Comparison of ENCODE assay signal across 31 cellular contexts in the genomic region with DNA sequence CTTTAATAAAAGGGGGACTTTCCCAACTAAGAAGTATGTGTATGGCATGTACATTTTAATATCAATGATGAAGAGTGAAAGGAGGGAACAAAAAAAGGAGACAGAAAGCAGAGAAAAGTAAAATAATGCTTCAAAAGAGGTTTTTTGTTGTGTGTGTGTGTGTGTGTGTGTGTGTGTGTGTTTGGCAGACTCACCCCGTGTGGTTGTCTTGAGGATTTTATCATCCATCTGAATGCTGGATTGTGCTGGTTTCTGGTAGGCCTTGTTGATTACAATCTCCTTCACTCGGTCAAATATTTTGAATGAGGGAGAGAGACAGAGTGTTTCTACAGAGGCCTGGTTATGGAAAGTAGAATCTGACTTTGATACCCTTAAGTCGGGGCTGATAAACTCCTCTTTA.
"Had no signal": no experiment of that assay in that cellular context is flagged by ENCODE, and none has a peak within 500 bp of the region (broad histone marks: within the 10 kb centered on the region; RNA-seq: fewer than 3 reads in every experiment).

No MANE protein-coding gene starts in this region.

- H3K27ac Mint-ChIP-seq: mesothelial cell of epicardium; naive B cell; natural killer cell; nephron progenitor cell; neural progenitor cell; progenitor cell of endocrine pancreas; stimulated activated naive B cell treated with anti-CD40 and anti-IgM and Interleukin-4, amounts not matched to agents 10 μg/mL and 1 μg/mL and 100 μg/mL, for 72 hours had no signal

- H3K9me3 Mint-ChIP-seq: natural killer cell; neural progenitor cell; stimulated activated naive B cell treated with anti-CD40 and anti-IgM and Interleukin-4, amounts not matched to agents 10 μg/mL and 1 μg/mL and 100 μg/mL, for 72 hours had no signal

- H2AFZ ChIP-seq: neural progenitor cell had no signal

- H3K4me3 Mint-ChIP-seq: mesothelial cell of epicardium; naive B cell; natural killer cell; nephron progenitor cell; neural progenitor cell; stimulated activated naive B cell treated with anti-CD40 and anti-IgM and Interleukin-4, amounts not matched to agents 10 μg/mL and 1 μg/mL and 100 μg/mL, for 72 hours had no signal

- H3K4me2 ChIP-seq: neural progenitor cell had no signal

- H3K9me3 ChIP-seq: left lung, lower lobe of right lung, neutrophil, stomach, testis, thyroid gland, transverse colon, upper lobe of right lung, uterus had no signal

- H3K4me1 ChIP-seq: left lung, lower lobe of right lung, neural progenitor cell, right atrium auricular region, stomach, testis, thyroid gland, transverse colon, upper lobe of right lung, uterus had no signal

- ATAC-seq: left colon; left lung; lower lobe of right lung; natural killer cell; sciatic nerve; stimulated activated naive B cell treated with anti-CD40 and anti-IgM and Interleukin-4, amounts not matched to agents 10 μg/mL and 1 μg/mL and 100 μg/mL, for 72 hours; stimulated activated naive CD8-positive, alpha-beta T cell treated with anti-CD3 and anti-CD28 coated beads, Interleukin-15, Interleukin-2, amounts not matched to agents 100 U/mL and 50 U/mL, for 24 hours; upper lobe of right lung had no signal

- H3K4me3 ChIP-seq: left lung, lower lobe of right lung, neural progenitor cell, right atrium auricular region, skin epidermis, stomach, testis, thyroid gland, transverse colon, upper lobe of right lung, uterus had no signal

- H3K36me3 ChIP-seq: left lung, lower lobe of right lung, neural progenitor cell, neutrophil, right atrium auricular region, stomach, thyroid gland, transverse colon, upper lobe of right lung, uterus had no signal

- H3K27ac ChIP-seq: left lung, lower lobe of right lung, neural progenitor cell, neutrophil, right atrium auricular region, skin epidermis, stomach, testis, thyroid gland, transverse colon, upper lobe of right lung, uterus had no signal

- DNase-seq: hippocampal formation; kidney; left colon; left lung; lower lobe of right lung; mammary epithelial cell; mesenchymal stem cell; naive B cell; natural killer cell; nephron progenitor cell; occipital lobe; stimulated activated CD4-positive, alpha-beta T cell treated with anti-CD3 and anti-CD28 coated beads, Interleukin-12 subunit alpha, Interleukin-12 subunit beta, amount 100 ng/mL, for 4 hours; stimulated activated CD4-positive, alpha-beta T cell treated with anti-CD3 and anti-CD28 coated beads, Interleukin-15, amount 100 ng/mL, for 24 hours; stimulated activated CD4-positive, alpha-beta T cell treated with anti-CD3 and anti-CD28 coated beads, Interleukin-2, amount 100 ng/mL, for 24 hours; stimulated activated CD4-positive, alpha-beta T cell treated with anti-CD3 and anti-CD28 coated beads, Interleukin-4, amount 100 ng/mL, for 1 hour; stimulated activated naive B cell treated with anti-CD40 and anti-IgM and Interleukin-4, amounts not matched to agents 10 μg/mL and 1 μg/mL and 100 μg/mL, for 72 hours; stimulated activated naive CD8-positive, alpha-beta T cell treated with anti-CD3 and anti-CD28 coated beads, Interleukin-15, Interleukin-2, amounts not matched to agents 100 U/mL and 50 U/mL, for 24 hours; stomach; testis; thyroid gland; transverse colon; upper lobe of right lung; uterus had no signal

- FAIRE-seq: islet of Langerhans, kidney had no signal

- H3K36me3 Mint-ChIP-seq: mesothelial cell of epicardium, natural killer cell, neural progenitor cell had no signal

- H3K4me1 Mint-ChIP-seq: natural killer cell, nephron progenitor cell, neural progenitor cell had no signal

- H3K27me3 ChIP-seq: right atrium auricular region, stomach, testis, thyroid gland, uterus had no signal
